20 cellular contexts compared by ENCODE assay signal in genomic region chr3:153273767-153274443, GRCh38.
A peak's percentile ranks its signal among the peaks of the same experiment; 100 is the strongest.
DNase-seq lines count a peak whose midpoint lies in the region; ATAC-seq and TF ChIP-seq lines count a peak whose summit lies in the region.
"Had no signal": no experiment of that assay in that cellular context is flagged by ENCODE, and none has a peak within 500 bp of the region (broad histone marks: within the 10 kb centered on the region; RNA-seq: fewer than 3 reads in every experiment).

No MANE protein-coding gene starts in this region.

- no peaks in the 10 kb centered on the region for H3K36me3 ChIP-seq in skeletal muscle satellite cell (ENCODE audit: insufficient read depth, low read length)
- H3K36me3 ChIP-seq: tibial nerve, WERI-Rb-1 had no signal

- H3K9me3 ChIP-seq in skeletal muscle satellite cell (replicated peaks; ENCODE audit: low read length): no peaks in the 10 kb centered on the region
- H3K9me3 ChIP-seq: tibial nerve had no signal

- no peak overlapping the region for H3K9ac ChIP-seq in skeletal muscle satellite cell (ENCODE audit: low read depth, low read length)

- H3K27me3 ChIP-seq in skeletal muscle satellite cell (ENCODE audit: control insufficient read depth, insufficient read depth, low read length): no peaks in the 10 kb centered on the region
- H3K27me3 ChIP-seq: tibial nerve had no signal

- in situ Hi-C loops in astrocyte of the spinal cord (cut with HindIII; ENCODE audit: low sequenced_read_pairs): no loop called here

- peaks cover 11% of the 10 kb centered on the region for H3K4me1 ChIP-seq in skeletal muscle satellite cell (ENCODE audit: control insufficient read depth, insufficient read depth, low read length)

- H3K4me3 ChIP-seq in astrocyte of the spinal cord (ENCODE audit: low read depth, low read length) (no peak overlapping the region), fibroblast of the aortic adventitia (ENCODE audit: low read depth, low read length) (no peak overlapping the region), skeletal muscle satellite cell (ENCODE audit: low read length) (no peak overlapping the region)
- H3K4me3 ChIP-seq: skin epidermis, tibial nerve had no signal

- no peak for ATAC-seq in GM19328 (IDR thresholded peaks at IDR 0.05; ENCODE audit: unreplicated experiment)
- ATAC-seq in HG03196 (IDR thresholded peaks at IDR 0.05; ENCODE audit: unreplicated experiment): no peak
- ATAC-seq: Panc1, T-cell had no signal

- TF ChIP-seq CTCF in astrocyte of the spinal cord (IDR thresholded peaks at IDR 0.05; ENCODE audit: low read depth, low read length) (no peak), fibroblast of the aortic adventitia (IDR thresholded peaks at IDR 0.05; ENCODE audit: insufficient read depth, low read length) (no peak)

- peak; percentile 56 for DNase-seq in HPDE6-E6E7 (ENCODE audit: extremely low spot score)
- peak; percentile 41 for DNase-seq in astrocyte of the spinal cord (ENCODE audit: low read depth, low spot score)
- DNase-seq in fibroblast of the aortic adventitia (ENCODE audit: low read depth): peak; percentile 65
- no peak for DNase-seq in activated CD4-positive, alpha-beta T cell treated with anti-CD3 and anti-CD28 coated beads for 1 hour
- DNase-seq: activated effector memory CD4-positive, alpha-beta T cell treated with Interleukin-2 at 50 U/mL for 16 hours; CD4-positive, CD25-positive, alpha-beta regulatory T cell; effector CD4-positive, alpha-beta T cell; H9; kidney; NCI-H1092; NCI-H2107; NCI-H748 treated with DMSO at 0.1 percent for 48 hours; T-cell; WERI-Rb-1 had no signal

- H3K4me2 ChIP-seq in skeletal muscle satellite cell (ENCODE audit: low read length): peak overlapping the region; percentile 27
